1 cellular context compared by ENCODE assay signal in genomic region chr3:194161181-194162045, GRCh38.
TF ChIP-seq lines count a peak whose summit lies in the region.

No MANE protein-coding gene starts in this region.

TF ChIP-seq in HepG2, 621 proteins besides CTCF, POLR2A, EP300 and RAD21 (continued from another document and continues in another):
- TF ChIP-seq ZNF407 (CRISPR knock-in tag; IDR thresholded peaks at IDR 0.05; ENCODE audit: not compliant biosample characterization) = no peak
- no peak for TF ChIP-seq ARNT2 (CRISPR knock-in tag; IDR thresholded peaks at IDR 0.05; ENCODE audit: low read depth)
- TF ChIP-seq NR1H2 (CRISPR knock-in tag; IDR thresholded peaks at IDR 0.05; ENCODE audit: borderline replicate concordance, low read depth) = no peak
- TF ChIP-seq ZNF362 (CRISPR knock-in tag; IDR thresholded peaks at IDR 0.05; ENCODE audit: borderline replicate concordance) = no peak
- no peak for TF ChIP-seq CAMTA2 (CRISPR knock-in tag; IDR thresholded peaks at IDR 0.05; ENCODE audit: borderline replicate concordance)
- TF ChIP-seq AGO1 (IDR thresholded peaks at IDR 0.05; ENCODE audit: low read depth, low read length, poor library complexity, severe bottlenecking) = no peak
- TF ChIP-seq GATA4 (IDR thresholded peaks at IDR 0.05; ENCODE audit: borderline replicate concordance, low read depth) = no peak
- TF ChIP-seq SYNCRIP (IDR thresholded peaks at IDR 0.05; ENCODE audit: insufficient read depth, low read depth, low read length) = no peak
- no peak for TF ChIP-seq ZFY (CRISPR knock-in tag; IDR thresholded peaks at IDR 0.05)
- no peak; the same call in 1 of the 2 replicates for TF ChIP-seq ZBTB25 (CRISPR knock-in tag; IDR thresholded peaks at IDR 0.05)
- no peak for TF ChIP-seq SIN3A (IDR thresholded peaks at IDR 0.05; ENCODE audit: borderline replicate concordance, low read depth, low read length)
- no peak for TF ChIP-seq ZNF761 (CRISPR knock-in tag; conservative IDR thresholded peaks at IDR 0.05)
- no peak for TF ChIP-seq ZBTB14 (CRISPR knock-in tag; IDR thresholded peaks at IDR 0.05)
- no peak for TF ChIP-seq ZNF329 (CRISPR knock-in tag; IDR thresholded peaks at IDR 0.05; ENCODE audit: low read depth)
- TF ChIP-seq HBP1 (CRISPR knock-in tag; IDR thresholded peaks at IDR 0.05; ENCODE audit: low read depth) = no peak
- TF ChIP-seq IKZF5 (CRISPR knock-in tag; IDR thresholded peaks at IDR 0.05) = peak; percentile 56; the same call in 1 of the 2 replicates
- TF ChIP-seq PCBP2 (optimal IDR thresholded peaks at IDR 0.05; ENCODE audit: low read depth, low read length, poor library complexity, severe bottlenecking) = no peak
- no peak for TF ChIP-seq NR3C1 (CRISPR knock-in tag; IDR thresholded peaks at IDR 0.05)
- no peak for TF ChIP-seq HNF1B (CRISPR knock-in tag; IDR thresholded peaks at IDR 0.05)
- TF ChIP-seq ZNF572 (CRISPR knock-in tag; IDR thresholded peaks at IDR 0.05) = no peak
- TF ChIP-seq RFXAP (CRISPR knock-in tag; IDR thresholded peaks at IDR 0.05; ENCODE audit: borderline replicate concordance) = no peak
- no peak for TF ChIP-seq CREB3 (CRISPR knock-in tag; IDR thresholded peaks at IDR 0.05)
- no peak for TF ChIP-seq ZNF879 (CRISPR knock-in tag; IDR thresholded peaks at IDR 0.05)
- no peak for TF ChIP-seq ZNF639 (CRISPR knock-in tag; conservative IDR thresholded peaks at IDR 0.05)
- TF ChIP-seq RCOR2 (CRISPR knock-in tag; IDR thresholded peaks at IDR 0.05) = no peak
- no peak for TF ChIP-seq SATB2 (CRISPR knock-in tag; IDR thresholded peaks at IDR 0.05)
- TF ChIP-seq TAF1 (CRISPR knock-in tag; IDR thresholded peaks at IDR 0.05) = no peak; the same call in 1 of the 2 replicates
- no peak for TF ChIP-seq ZFAT (CRISPR knock-in tag; conservative IDR thresholded peaks at IDR 0.05)
- TF ChIP-seq ZNF7 (CRISPR knock-in tag; IDR thresholded peaks at IDR 0.05) = no peak
- TF ChIP-seq ZBTB34 (CRISPR knock-in tag; IDR thresholded peaks at IDR 0.05) = no peak
- no peak for TF ChIP-seq TCF7 (IDR thresholded peaks at IDR 0.05; ENCODE audit: low read depth)
- TF ChIP-seq ZNF850 (CRISPR knock-in tag; conservative IDR thresholded peaks at IDR 0.05) = no peak
- TF ChIP-seq ZBTB38 (CRISPR knock-in tag; IDR thresholded peaks at IDR 0.05) = no peak
- TF ChIP-seq TRIM24 (CRISPR knock-in tag; IDR thresholded peaks at IDR 0.05) = no peak
- TF ChIP-seq SP5 (CRISPR knock-in tag; IDR thresholded peaks at IDR 0.05; ENCODE audit: borderline replicate concordance, low read depth) = no peak
- no peak for TF ChIP-seq ZNF101 (CRISPR knock-in tag; IDR thresholded peaks at IDR 0.05; ENCODE audit: borderline replicate concordance, low read depth)
- TF ChIP-seq ZNF580 (CRISPR knock-in tag; IDR thresholded peaks at IDR 0.05; ENCODE audit: borderline replicate concordance, low read depth) = no peak
- TF ChIP-seq SP140L (CRISPR knock-in tag; IDR thresholded peaks at IDR 0.05; ENCODE audit: borderline replicate concordance) = no peak
- TF ChIP-seq HNRNPUL1 (IDR thresholded peaks at IDR 0.05; ENCODE audit: low read depth, low read length) = no peak
- TF ChIP-seq FOXM1 (CRISPR knock-in tag; IDR thresholded peaks at IDR 0.05) = no peak
- TF ChIP-seq MED1 (CRISPR knock-in tag; IDR thresholded peaks at IDR 0.05) = peak; percentile 68
- TF ChIP-seq MIER2 (CRISPR knock-in tag; IDR thresholded peaks at IDR 0.05) = no peak
- TF ChIP-seq NKX3-1 (CRISPR knock-in tag; IDR thresholded peaks at IDR 0.05) = peak; percentile 52; the same call in 1 of the 2 replicates
- TF ChIP-seq ZNF350 (CRISPR knock-in tag; IDR thresholded peaks at IDR 0.05; ENCODE audit: borderline replicate concordance, low read depth) = no peak
- TF ChIP-seq SUZ12 (IDR thresholded peaks at IDR 0.05; ENCODE audit: low read depth, low read length) = no peak
- no peak for TF ChIP-seq ZNF652 (CRISPR knock-in tag; IDR thresholded peaks at IDR 0.05; ENCODE audit: borderline replicate concordance, low read depth)
